23 cellular contexts compared by ENCODE assay signal in the genomic region with DNA sequence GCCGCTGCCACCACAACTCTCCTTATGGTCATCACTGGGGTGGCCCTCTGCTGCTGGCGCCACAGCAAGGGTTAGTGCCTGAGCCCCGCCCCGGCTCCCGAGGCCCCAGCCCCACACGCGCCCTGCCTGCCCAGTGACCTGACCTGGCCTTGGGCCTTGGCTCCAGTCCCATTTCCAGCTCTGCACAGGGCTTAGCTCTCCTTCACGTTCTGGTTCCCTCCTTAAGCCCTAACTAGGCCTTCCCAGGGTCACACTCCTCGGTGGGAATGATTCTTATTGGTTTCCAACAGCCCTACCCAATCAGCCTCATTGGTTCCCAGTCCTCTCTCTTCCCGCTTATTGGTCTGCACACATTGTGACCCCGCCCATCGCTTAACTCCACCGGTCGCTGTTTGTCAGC. TPM values are rescaled to one million over a fixed set of nuclear protein-coding genes. Genes with fewer than 3 reads are reported as not detected.
DNase-seq lines count a peak whose midpoint lies in the region; ATAC-seq, FAIRE-seq and TF ChIP-seq lines count a peak whose summit lies in the region.
"Had no signal": no experiment of that assay in that cellular context is flagged by ENCODE, and none has a peak within 500 bp of the region (broad histone marks: within the 10 kb centered on the region; RNA-seq: fewer than 3 reads in every experiment).

No MANE protein-coding gene starts in this region.

- no peak overlapping the region for H2AFZ ChIP-seq in HepG2 (ENCODE audit: low read length)

- no peak for TF ChIP-seq RAD21 in HepG2 (CRISPR knock-in tag; IDR thresholded peaks at IDR 0.05)

- CTCF ChIA-PET in WTC11 (lab: Charles Lee) = no interaction called here
- CTCF ChIA-PET in HepG2 (lab: Yijun Ruan, JAX; ENCODE audit: low intra/inter-chr PET ratio, low total read pairs) = no interaction called here

- no peaks in the 10 kb centered on the region for H3K4me1 ChIP-seq in right cardiac atrium (ENCODE audit: control insufficient read depth, insufficient read depth, low read length)
- H3K4me1 ChIP-seq in HepG2 (ENCODE audit: insufficient read depth, low read length) = peaks cover 26% of the 10 kb centered on the region
- H3K4me1 ChIP-seq in testis = no peaks in the 10 kb centered on the region

- peak; percentile 39 for FAIRE-seq in HepG2 (lab: Jason Lieb, UNC)
- FAIRE-seq: D721Med, RCC 7860 had no signal

- in situ Hi-C loops in HepG2 (cut with HindIII; ENCODE audit: extremely low pct_ligation_motif_present, low pct_unique_long_range_greater_than_20kb) = no loop called here

- no peaks in the 10 kb centered on the region for H3K36me3 ChIP-seq in HepG2 (replicated peaks in 1 of 2; ENCODE audit: control insufficient read depth in 1 of 2, insufficient read depth in 2 of 2, low read length in 2 of 2)
- H3K36me3 ChIP-seq in testis (ENCODE audit: low read depth, missing control alignments) = no peaks in the 10 kb centered on the region

- intact Hi-C loops in Right ventricle myocardium inferior (cut with DNase I) (no loop called here), right cardiac atrium (cut with DNase I) (no loop called here), HepG2 (cut with micrococcal nuclease; ENCODE audit: unreplicated experiment) (loop anchor here (5.0 kb wide), 1 partner anchor 50 kb away; a partner anchor contains a TSS), testis (cut with DNase I; ENCODE audit: low total_unique reads) (no loop called here)

- H3K27me3 ChIP-seq in right cardiac atrium (ENCODE audit: control insufficient read depth, insufficient read depth) (no peaks in the 10 kb centered on the region), HepG2 (ENCODE audit: control insufficient read depth in 1 of 2, insufficient read depth in 2 of 2, low read length in 2 of 2) (peaks cover 2 to 24% of the 10 kb centered on the region in 2 experiments; a peak in 4 of 5 replicates), testis (no peaks in the 10 kb centered on the region)

- TF ChIP-seq EP300 in HepG2 (IDR thresholded peaks at IDR 0.05; ENCODE audit: low read depth in 2 of 2, low read length in 2 of 2) (no peak), HepG2 (CRISPR knock-in tag; IDR thresholded peaks at IDR 0.05; ENCODE audit: borderline replicate concordance) (no peak)

- no peak overlapping the region for H3K4me3 ChIP-seq in right cardiac atrium (ENCODE audit: low read length)
- H3K4me3 ChIP-seq in HepG2 (replicated peaks in 1 of 3; ENCODE audit: insufficient read depth in 1 of 3, low read depth in 2 of 3, low read length in 3 of 3) = no peak overlapping the region
- H3K4me3 ChIP-seq in testis = no peak overlapping the region

- peaks cover 100% of the 10 kb centered on the region for H3K27me3 Mint-ChIP-seq in WTC11 (ENCODE audit: low read depth)

- H3K4me2 ChIP-seq in HepG2 (ENCODE audit: low read depth, low read length) = peak overlapping the region; percentile 92
- H3K4me2 ChIP-seq: SK-N-SH had no signal

- H3K27ac ChIP-seq in right cardiac atrium (ENCODE audit: low read length) (no peak overlapping the region), HepG2 (ENCODE audit: extremely low read length, insufficient read depth, low read length) (no peak overlapping the region), testis (no peak overlapping the region)

- ATAC-seq in Right ventricle myocardium inferior (no peak), right cardiac atrium (no peak), WTC11 (no peak), HepG2 (peak; percentile 50)
- ATAC-seq: HCT116, T-cell had no signal

- peaks cover 13% of the 10 kb centered on the region for H3K4me1 Mint-ChIP-seq in WTC11

- H3K79me2 ChIP-seq in HepG2 (ENCODE audit: insufficient read depth, low read length) = no peaks in the 10 kb centered on the region

- TF ChIP-seq POLR2A in HepG2 (IDR thresholded peaks at IDR 0.05; ENCODE audit: insufficient read depth in 1 of 2, low read depth in 2 of 2, low read length in 2 of 2) = no peak
- no peak for TF ChIP-seq POLR2A in testis (IDR thresholded peaks at IDR 0.05)

- no peak overlapping the region for H3K9ac ChIP-seq in HepG2 (ENCODE audit: insufficient read depth, low read depth, low read length)
- H3K9ac ChIP-seq: SK-N-SH had no signal

- DNase-seq in Right ventricle myocardium inferior (ENCODE audit: missing footprints) (peak; percentile 27), right cardiac atrium (no peak), WTC11 (ENCODE audit: low spot score) (no peak), HepG2 (ENCODE audit: low spot score) (peak; percentile 42), testis (peak; percentile 44), SKM-1 treated with dmso at 0.1 percent for 144 hours (lab: John Stamatoyannopoulos, UW; ENCODE audit: unreplicated experiment) (no peak), SK-N-DZ (ENCODE audit: low spot score) (no peak), dermis blood vessel endothelial cell (no peak)
- DNase-seq: ACHN; C1 segment of cervical spinal cord; CD8-positive, alpha-beta memory T cell; GF-D8; KG1; MV-4-11; NCI-H187 treated with DMSO at 0.1 percent for 48 hours; NCI-H2227 treated with DMSO at 0.1 percent for 48 hours; NCI-H524; SHP77; SK-N-SH; T-cell had no signal

- H3K4me3 Mint-ChIP-seq in WTC11 = peak overlapping the region; percentile 14; the same call in 1 of the 2 replicates
- H3K4me3 Mint-ChIP-seq: CD8-positive, alpha-beta memory T cell; T-cell had no signal

- POLR2A ChIA-PET in WTC11 (lab: Charles Lee) = no interaction called here
- POLR2A ChIA-PET in HepG2 (lab: Yijun Ruan, JAX) = interaction anchor here (0.6 kb wide), 1 partner anchor 18 kb away, joined by 3 read pairs; no protein-coding TSS in a partner anchor

- H3K27ac Mint-ChIP-seq in WTC11 = no peak overlapping the region
- H3K27ac Mint-ChIP-seq: CD8-positive, alpha-beta memory T cell; T-cell had no signal

- H3K9me3 Mint-ChIP-seq in WTC11 = no peaks in the 10 kb centered on the region
- H3K9me3 Mint-ChIP-seq: CD8-positive, alpha-beta memory T cell; T-cell had no signal

- no peaks in the 10 kb centered on the region for H3K36me3 Mint-ChIP-seq in WTC11
- H3K36me3 Mint-ChIP-seq: CD8-positive, alpha-beta memory T cell; T-cell had no signal

- TF ChIP-seq CTCF in WTC11 (IDR thresholded peaks at IDR 0.05) = no peak
- TF ChIP-seq CTCF in HepG2 (CRISPR knock-in tag; IDR thresholded peaks at IDR 0.05) = no peak; the same call in 1 of the 2 replicates
- no peak for TF ChIP-seq CTCF in testis (IDR thresholded peaks at IDR 0.05)

- BruUV-seq in HepG2 (replicated peaks; lab: Mats Ljungman, UMichigan) = no TSS peak

- 72% methylated on average over 14 of the region's 14 CpGs for WGBS in right cardiac atrium
- WGBS in HepG2 (ENCODE audit: low lambda C conversion rate) = 57% methylated on average over 7 of the region's 14 CpGs
- 50 to 59% methylated on average over 14 of the region's 14 CpGs for WGBS in testis, 2 donors

- H3K9me3 ChIP-seq in right cardiac atrium (ENCODE audit: control insufficient read depth, low read length) = no peaks in the 10 kb centered on the region
- H3K9me3 ChIP-seq in HepG2 (ENCODE audit: low read length) = no peaks in the 10 kb centered on the region
- no peaks in the 10 kb centered on the region for H3K9me3 ChIP-seq in testis
- H3K9me3 ChIP-seq: SK-N-SH had no signal

- H4K20me1 ChIP-seq in HepG2 (ENCODE audit: insufficient read depth, low read length) = no peaks in the 10 kb centered on the region

RNA-seq across cellular contexts. Expression of a gene that starts 5.8 kb away (rescaled TPM):
- not detected for total RNA-seq in Right ventricle myocardium inferior
- not detected for total RNA-seq in right cardiac atrium
- not detected for polyA plus RNA-seq in right cardiac atrium
- total RNA-seq in WTC11 (2021) = 4.7 to 5.3 TPM (median 4.9 TPM) in 3 replicates
- 2.2 and 2.4 TPM in 2 replicates for total RNA-seq in HepG2 (2016; rRNA removed; fragmentation: Illumina TruSeq; extraction: Trizol)
- total RNA-seq in HepG2 (2016; cell fraction: cytosol; rRNA removed; fragmentation: Illumina TruSeq; extraction: Trizol; ENCODE audit: low read depth) = 1.1 and 1.3 TPM in 2 replicates
- total RNA-seq in HepG2 (2016; cell fraction: insoluble cytoplasmic fraction; rRNA removed; fragmentation: Illumina TruSeq; extraction: Trizol) = 1.9 and 2.4 TPM in 2 replicates
- total RNA-seq in HepG2 (2016; cell fraction: membrane; rRNA removed; fragmentation: Illumina TruSeq; extraction: Trizol) = 2.2 and 2.6 TPM in 2 replicates
- total RNA-seq in HepG2 (2016; cell fraction: nucleus; rRNA removed; fragmentation: Illumina TruSeq; extraction: Trizol) = 1.2 and 1.3 TPM in 2 replicates
- polyA plus RNA-seq in HepG2 (2011; rRNA removed) = 0.17 and 0.18 TPM in 2 replicates
- polyA plus RNA-seq in HepG2 (2011; cell fraction: cytosol; rRNA removed) = 0.21 and 0.30 TPM in 2 replicates
- polyA plus RNA-seq in HepG2 (2011; cell fraction: nucleus; rRNA removed) = 0.29 and 0.32 TPM in 2 replicates
- 0.07 TPM in 2 replicates for polyA plus RNA-seq in HepG2 (2012)
- 1.2 and 1.8 TPM in 2 replicates for polyA plus RNA-seq in HepG2 (2016; cell fraction: cytosol; fragmentation: Illumina TruSeq; extraction: Trizol; ENCODE audit: low read depth)
- 2.9 and 3.3 TPM in 2 replicates for polyA plus RNA-seq in HepG2 (2016; cell fraction: insoluble cytoplasmic fraction; fragmentation: Illumina TruSeq; extraction: Trizol; ENCODE audit: low read depth)
- 2.2 and 2.6 TPM in 2 replicates for polyA plus RNA-seq in HepG2 (2016; cell fraction: membrane; fragmentation: Illumina TruSeq; extraction: Trizol; ENCODE audit: low read depth)
- polyA plus RNA-seq in HepG2 (2016; cell fraction: nucleus; fragmentation: Illumina TruSeq; extraction: Trizol; ENCODE audit: insufficient read depth, low read depth) = 3.1 and 3.3 TPM in 2 replicates
- 0.16 TPM in 1 of 2 replicates, not detected in the other for polyA minus RNA-seq in HepG2 (2011; rRNA and poly(A)+ RNA removed; ENCODE audit: low replicate concordance)
- polyA minus RNA-seq in HepG2 (2011; cell fraction: cytosol; rRNA and poly(A)+ RNA removed) = 0.26 TPM in 1 of 2 replicates, not detected in the other
- polyA minus RNA-seq in HepG2 (2011; cell fraction: nucleus; rRNA and poly(A)+ RNA removed) = 0.12 and 0.13 TPM in 2 replicates
- total RNA-seq in testis = under 1 TPM; 0.56 to 0.87 TPM
- 0.84 TPM for polyA plus RNA-seq in testis (ENCODE audit: insufficient read depth, low read depth, low replicate concordance)
- 0.35 and 0.46 TPM in 2 replicates for polyA plus RNA-seq in SK-N-DZ (2014; cell fraction: cytosol; rRNA removed)
- 0.50 and 1.0 TPM in 2 replicates for polyA plus RNA-seq in SK-N-DZ (2014; cell fraction: nucleus; rRNA removed)
- not detected in 2 replicates for total RNA-seq in dermis blood vessel endothelial cell
- polyA plus RNA-seq: CD8-positive, alpha-beta memory T cell had no signal

RNA-seq across cellular contexts. Expression of a gene that starts 5.8 kb away (rescaled TPM):
- 20.5 TPM for total RNA-seq in Right ventricle myocardium inferior
- total RNA-seq in right cardiac atrium = 10 to 100 TPM; 18.0 to 26.3 (median 21.0) TPM
- 33.2 TPM for polyA plus RNA-seq in right cardiac atrium
- total RNA-seq in WTC11 (2021) = 15.5 to 24.0 TPM (median 20.2 TPM) in 3 replicates
- total RNA-seq in HepG2 (2016; rRNA removed; fragmentation: Illumina TruSeq; extraction: Trizol) = 2.3 and 2.9 TPM in 2 replicates
- total RNA-seq in HepG2 (2016; cell fraction: cytosol; rRNA removed; fragmentation: Illumina TruSeq; extraction: Trizol; ENCODE audit: low read depth) = 0.79 and 1.7 TPM in 2 replicates
- total RNA-seq in HepG2 (2016; cell fraction: insoluble cytoplasmic fraction; rRNA removed; fragmentation: Illumina TruSeq; extraction: Trizol) = 0.65 and 3.2 TPM in 2 replicates
- 0.83 and 1.4 TPM in 2 replicates for total RNA-seq in HepG2 (2016; cell fraction: membrane; rRNA removed; fragmentation: Illumina TruSeq; extraction: Trizol)
- 2.7 and 3.8 TPM in 2 replicates for total RNA-seq in HepG2 (2016; cell fraction: nucleus; rRNA removed; fragmentation: Illumina TruSeq; extraction: Trizol)
- 2.0 and 3.1 TPM in 2 replicates for polyA plus RNA-seq in HepG2 (2011; rRNA removed)
- 1.0 and 2.3 TPM in 2 replicates for polyA plus RNA-seq in HepG2 (2011; cell fraction: cytosol; rRNA removed)
- polyA plus RNA-seq in HepG2 (2011; cell fraction: nucleus; rRNA removed) = 2.4 and 4.2 TPM in 2 replicates
- polyA plus RNA-seq in HepG2 (2012) = 0.70 and 1.2 TPM in 2 replicates
- polyA plus RNA-seq in HepG2 (2016; cell fraction: cytosol; fragmentation: Illumina TruSeq; extraction: Trizol; ENCODE audit: low read depth) = 1.1 and 1.4 TPM in 2 replicates
- polyA plus RNA-seq in HepG2 (2016; cell fraction: insoluble cytoplasmic fraction; fragmentation: Illumina TruSeq; extraction: Trizol; ENCODE audit: low read depth) = 1.4 and 4.4 TPM in 2 replicates
- polyA plus RNA-seq in HepG2 (2016; cell fraction: membrane; fragmentation: Illumina TruSeq; extraction: Trizol; ENCODE audit: low read depth) = 2.2 and 3.5 TPM in 2 replicates
- 9.5 and 10.5 TPM in 2 replicates for polyA plus RNA-seq in HepG2 (2016; cell fraction: nucleus; fragmentation: Illumina TruSeq; extraction: Trizol; ENCODE audit: insufficient read depth, low read depth)
- 0.51 and 2.8 TPM in 2 replicates for polyA minus RNA-seq in HepG2 (2011; rRNA and poly(A)+ RNA removed; ENCODE audit: low replicate concordance)
- 0.35 and 1.8 TPM in 2 replicates for polyA minus RNA-seq in HepG2 (2011; cell fraction: cytosol; rRNA and poly(A)+ RNA removed)
- 1.2 TPM in 1 of 2 replicates, not detected in the other for polyA minus RNA-seq in HepG2 (2011; cell fraction: nucleus; rRNA and poly(A)+ RNA removed)
- 10 to 100 TPM; 45.7 to 54.3 TPM for total RNA-seq in testis
- polyA plus RNA-seq in testis (ENCODE audit: insufficient read depth, low read depth, low replicate concordance) = 37.9 TPM
- polyA plus RNA-seq in SK-N-DZ (2014; cell fraction: cytosol; rRNA removed) = 69.6 and 77.4 TPM in 2 replicates
- polyA plus RNA-seq in SK-N-DZ (2014; cell fraction: nucleus; rRNA removed) = 66.8 and 94.7 TPM in 2 replicates
- 1.9 and 2.5 TPM in 2 replicates for total RNA-seq in dermis blood vessel endothelial cell
- polyA plus RNA-seq: CD8-positive, alpha-beta memory T cell had no signal

RNA-seq across cellular contexts. Expression of a gene that starts 10.2 kb away (rescaled TPM):
- total RNA-seq in Right ventricle myocardium inferior = not detected
- total RNA-seq in right cardiac atrium = not detected
- polyA plus RNA-seq in right cardiac atrium = not detected
- 0.61 to 1.7 TPM (median 1.7 TPM) in 3 replicates for total RNA-seq in WTC11 (2021)
- total RNA-seq in HepG2 (2016; rRNA removed; fragmentation: Illumina TruSeq; extraction: Trizol) = not detected in 2 replicates
- not detected in 2 replicates for total RNA-seq in HepG2 (2016; cell fraction: cytosol; rRNA removed; fragmentation: Illumina TruSeq; extraction: Trizol; ENCODE audit: low read depth)
- total RNA-seq in HepG2 (2016; cell fraction: insoluble cytoplasmic fraction; rRNA removed; fragmentation: Illumina TruSeq; extraction: Trizol) = 0.04 TPM in 2 replicates
- total RNA-seq in HepG2 (2016; cell fraction: membrane; rRNA removed; fragmentation: Illumina TruSeq; extraction: Trizol) = not detected in 2 replicates
- total RNA-seq in HepG2 (2016; cell fraction: nucleus; rRNA removed; fragmentation: Illumina TruSeq; extraction: Trizol) = not detected in 2 replicates
- 0.01 TPM in 1 of 2 replicates, not detected in the other for polyA plus RNA-seq in HepG2 (2011; rRNA removed)
- 0.01 TPM in 2 replicates for polyA plus RNA-seq in HepG2 (2011; cell fraction: cytosol; rRNA removed)
- polyA plus RNA-seq in HepG2 (2011; cell fraction: nucleus; rRNA removed) = 0.16 and 0.39 TPM in 2 replicates
- not detected in 2 replicates for polyA plus RNA-seq in HepG2 (2012)
- not detected in 2 replicates for polyA plus RNA-seq in HepG2 (2016; cell fraction: cytosol; fragmentation: Illumina TruSeq; extraction: Trizol; ENCODE audit: low read depth)
- polyA plus RNA-seq in HepG2 (2016; cell fraction: insoluble cytoplasmic fraction; fragmentation: Illumina TruSeq; extraction: Trizol; ENCODE audit: low read depth) = not detected in 2 replicates
- polyA plus RNA-seq in HepG2 (2016; cell fraction: membrane; fragmentation: Illumina TruSeq; extraction: Trizol; ENCODE audit: low read depth) = not detected in 2 replicates
- polyA plus RNA-seq in HepG2 (2016; cell fraction: nucleus; fragmentation: Illumina TruSeq; extraction: Trizol; ENCODE audit: insufficient read depth, low read depth) = 0.25 TPM in 1 of 2 replicates, not detected in the other
- polyA minus RNA-seq in HepG2 (2011; rRNA and poly(A)+ RNA removed; ENCODE audit: low replicate concordance) = 0.05 TPM in 1 of 2 replicates, not detected in the other
- not detected in 2 replicates for polyA minus RNA-seq in HepG2 (2011; cell fraction: cytosol; rRNA and poly(A)+ RNA removed)
- not detected in 2 replicates for polyA minus RNA-seq in HepG2 (2011; cell fraction: nucleus; rRNA and poly(A)+ RNA removed)
- 1 to 10 TPM; 1.8 to 2.7 TPM for total RNA-seq in testis
- polyA plus RNA-seq in testis (ENCODE audit: insufficient read depth, low read depth, low replicate concordance) = 3.8 TPM
- not detected in 2 replicates for polyA plus RNA-seq in SK-N-DZ (2014; cell fraction: cytosol; rRNA removed)
- 0.16 TPM in 1 of 2 replicates, not detected in the other for polyA plus RNA-seq in SK-N-DZ (2014; cell fraction: nucleus; rRNA removed)
- not detected in 2 replicates for total RNA-seq in dermis blood vessel endothelial cell
- total RNA-seq: CD8-positive, alpha-beta memory T cell had no signal
- polyA plus RNA-seq: CD8-positive, alpha-beta memory T cell; SK-N-SH had no signal

RNA-seq across cellular contexts. Expression of a gene that starts 37.8 kb away (rescaled TPM):
- total RNA-seq in Right ventricle myocardium inferior = 2.1 TPM
- total RNA-seq in right cardiac atrium = 10 to 100 TPM in 1 of 4 donors, 1 to 10 TPM in 3; 4.4 to 10.7 (median 6.3) TPM
- 6.4 TPM for polyA plus RNA-seq in right cardiac atrium
- 10.6 to 13.9 TPM (median 12.8 TPM) in 3 replicates for total RNA-seq in WTC11 (2021)
- 0.38 and 2.1 TPM in 2 replicates for total RNA-seq in HepG2 (2016; rRNA removed; fragmentation: Illumina TruSeq; extraction: Trizol)
- 1.1 and 1.7 TPM in 2 replicates for total RNA-seq in HepG2 (2016; cell fraction: cytosol; rRNA removed; fragmentation: Illumina TruSeq; extraction: Trizol; ENCODE audit: low read depth)
- total RNA-seq in HepG2 (2016; cell fraction: insoluble cytoplasmic fraction; rRNA removed; fragmentation: Illumina TruSeq; extraction: Trizol) = 0.33 and 1.8 TPM in 2 replicates
- total RNA-seq in HepG2 (2016; cell fraction: membrane; rRNA removed; fragmentation: Illumina TruSeq; extraction: Trizol) = 0.87 and 2.1 TPM in 2 replicates
- 1.2 and 3.4 TPM in 2 replicates for total RNA-seq in HepG2 (2016; cell fraction: nucleus; rRNA removed; fragmentation: Illumina TruSeq; extraction: Trizol)
- 1.6 and 2.3 TPM in 2 replicates for polyA plus RNA-seq in HepG2 (2011; rRNA removed)
- 0.45 and 0.74 TPM in 2 replicates for polyA plus RNA-seq in HepG2 (2011; cell fraction: cytosol; rRNA removed)
- polyA plus RNA-seq in HepG2 (2011; cell fraction: nucleus; rRNA removed) = 13.5 and 15.3 TPM in 2 replicates
- polyA plus RNA-seq in HepG2 (2012) = 0.69 and 1.1 TPM in 2 replicates
- polyA plus RNA-seq in HepG2 (2016; cell fraction: cytosol; fragmentation: Illumina TruSeq; extraction: Trizol; ENCODE audit: low read depth) = 1.3 and 1.8 TPM in 2 replicates
- 0.28 and 0.74 TPM in 2 replicates for polyA plus RNA-seq in HepG2 (2016; cell fraction: insoluble cytoplasmic fraction; fragmentation: Illumina TruSeq; extraction: Trizol; ENCODE audit: low read depth)
- polyA plus RNA-seq in HepG2 (2016; cell fraction: membrane; fragmentation: Illumina TruSeq; extraction: Trizol; ENCODE audit: low read depth) = 0.70 and 1.0 TPM in 2 replicates
- 6.4 and 8.2 TPM in 2 replicates for polyA plus RNA-seq in HepG2 (2016; cell fraction: nucleus; fragmentation: Illumina TruSeq; extraction: Trizol; ENCODE audit: insufficient read depth, low read depth)
- 8.6 and 15.8 TPM in 2 replicates for polyA minus RNA-seq in HepG2 (2011; rRNA and poly(A)+ RNA removed; ENCODE audit: low replicate concordance)
- polyA minus RNA-seq in HepG2 (2011; cell fraction: cytosol; rRNA and poly(A)+ RNA removed) = 2.5 TPM in 1 of 2 replicates, not detected in the other
- polyA minus RNA-seq in HepG2 (2011; cell fraction: nucleus; rRNA and poly(A)+ RNA removed) = 7.7 and 8.0 TPM in 2 replicates
- 1 to 10 TPM; 3.8 to 6.0 TPM for total RNA-seq in testis
- polyA plus RNA-seq in testis (ENCODE audit: insufficient read depth, low read depth, low replicate concordance) = 2.8 TPM
- 1.8 and 2.4 TPM in 2 replicates for polyA plus RNA-seq in SK-N-DZ (2014; cell fraction: cytosol; rRNA removed)
- 13.3 and 33.4 TPM in 2 replicates for polyA plus RNA-seq in SK-N-DZ (2014; cell fraction: nucleus; rRNA removed)
- 2.7 and 3.2 TPM in 2 replicates for total RNA-seq in dermis blood vessel endothelial cell

RNA-seq across cellular contexts. Expression of a gene that starts 39.8 kb away (rescaled TPM):
- 6.3 TPM for total RNA-seq in Right ventricle myocardium inferior
- total RNA-seq in right cardiac atrium = 1 to 10 TPM; 2.3 to 4.4 (median 2.7) TPM
- polyA plus RNA-seq in right cardiac atrium = 2.6 TPM
- 1.8 to 1.9 TPM (median 1.8 TPM) in 3 replicates for total RNA-seq in WTC11 (2021)
- total RNA-seq in HepG2 (2016; rRNA removed; fragmentation: Illumina TruSeq; extraction: Trizol) = 0.24 TPM in 1 of 2 replicates, not detected in the other
- 0.79 TPM in 1 of 2 replicates, not detected in the other for total RNA-seq in HepG2 (2016; cell fraction: cytosol; rRNA removed; fragmentation: Illumina TruSeq; extraction: Trizol; ENCODE audit: low read depth)
- not detected in 2 replicates for total RNA-seq in HepG2 (2016; cell fraction: insoluble cytoplasmic fraction; rRNA removed; fragmentation: Illumina TruSeq; extraction: Trizol)
- 0.65 TPM in 1 of 2 replicates, not detected in the other for total RNA-seq in HepG2 (2016; cell fraction: membrane; rRNA removed; fragmentation: Illumina TruSeq; extraction: Trizol)
- not detected in 2 replicates for total RNA-seq in HepG2 (2016; cell fraction: nucleus; rRNA removed; fragmentation: Illumina TruSeq; extraction: Trizol)
- 1.2 and 2.3 TPM in 2 replicates for polyA plus RNA-seq in HepG2 (2011; rRNA removed)
- 2.2 TPM in 2 replicates for polyA plus RNA-seq in HepG2 (2011; cell fraction: cytosol; rRNA removed)
- polyA plus RNA-seq in HepG2 (2011; cell fraction: nucleus; rRNA removed) = 0.64 and 0.72 TPM in 2 replicates
- 0.37 and 0.60 TPM in 2 replicates for polyA plus RNA-seq in HepG2 (2012)
- polyA plus RNA-seq in HepG2 (2016; cell fraction: cytosol; fragmentation: Illumina TruSeq; extraction: Trizol; ENCODE audit: low read depth) = 0.61 TPM in 1 of 2 replicates, not detected in the other
- polyA plus RNA-seq in HepG2 (2016; cell fraction: insoluble cytoplasmic fraction; fragmentation: Illumina TruSeq; extraction: Trizol; ENCODE audit: low read depth) = not detected in 2 replicates
- not detected in 2 replicates for polyA plus RNA-seq in HepG2 (2016; cell fraction: membrane; fragmentation: Illumina TruSeq; extraction: Trizol; ENCODE audit: low read depth)
- polyA plus RNA-seq in HepG2 (2016; cell fraction: nucleus; fragmentation: Illumina TruSeq; extraction: Trizol; ENCODE audit: insufficient read depth, low read depth) = 1.6 TPM in 2 replicates
- 0.77 and 4.2 TPM in 2 replicates for polyA minus RNA-seq in HepG2 (2011; rRNA and poly(A)+ RNA removed; ENCODE audit: low replicate concordance)
- not detected in 2 replicates for polyA minus RNA-seq in HepG2 (2011; cell fraction: cytosol; rRNA and poly(A)+ RNA removed)
- polyA minus RNA-seq in HepG2 (2011; cell fraction: nucleus; rRNA and poly(A)+ RNA removed) = not detected in 2 replicates
- total RNA-seq in testis = 1 to 10 TPM in 1 of 2 donors, under 1 TPM in 1; 0.87 to 3.5 TPM
- polyA plus RNA-seq in testis (ENCODE audit: insufficient read depth, low read depth, low replicate concordance) = 16.8 TPM
- not detected in 2 replicates for polyA plus RNA-seq in SK-N-DZ (2014; cell fraction: cytosol; rRNA removed)
- polyA plus RNA-seq in SK-N-DZ (2014; cell fraction: nucleus; rRNA removed) = not detected in 2 replicates
- 0.19 TPM in 1 of 2 replicates, not detected in the other for total RNA-seq in dermis blood vessel endothelial cell

Comparison
In these comparisons a context has a peak if more than half of its experiments do, and no peak if none do; other contexts are left out.
1. DNase-seq: peak in Right ventricle myocardium inferior (single experiment), HepG2 (single experiment) and testis (single experiment); none in right cardiac atrium (0 of 3), WTC11 (single experiment), SKM-1 treated with dmso at 0.1 percent for 144 hours (single experiment), SK-N-DZ (single experiment) and dermis blood vessel endothelial cell (single experiment).